Comparison of ENCODE assay signal across 8 cellular contexts in genomic region chr11:15074206-15075161, GRCh38. TPM values are rescaled to one million over a fixed set of nuclear protein-coding genes. Genes with fewer than 3 reads are reported as not detected.
A peak's percentile ranks its signal among the peaks of the same experiment; 100 is the strongest.
DNase-seq lines count a peak whose midpoint lies in the region; ATAC-seq, FAIRE-seq and TF ChIP-seq lines count a peak whose summit lies in the region.

No MANE protein-coding gene starts in this region.

- peaks cover 0 to 6% of the 10 kb centered on the region in 2 donors for H3K9me3 Mint-ChIP-seq in activated naive CD4-positive, alpha-beta T cell treated with anti-CD3 and anti-CD28 coated beads, Interleukin-2, amount 50 U/mL, for 72 hours
- peaks cover 5% of the 10 kb centered on the region for H3K9me3 Mint-ChIP-seq in progenitor cell of endocrine pancreas (ENCODE audit: low read depth)

- intact Hi-C loops in heart right ventricle (cut with DNase I), result loop anchor here in 9 of 10 donors (2.0 to 10.0 kb wide), 7 partner anchors 100 to 540 kb away; partner anchors contain the start of gene CALCA (in 6 of the 9)

- peaks cover 0 to under 1% of the 10 kb centered on the region in 2 donors for H3K36me3 Mint-ChIP-seq in activated naive CD4-positive, alpha-beta T cell treated with anti-CD3 and anti-CD28 coated beads, Interleukin-2, amount 50 U/mL, for 72 hours
- no peaks in the 10 kb centered on the region for H3K36me3 Mint-ChIP-seq in progenitor cell of endocrine pancreas (ENCODE audit: insufficient read depth)

- H3K4me1 Mint-ChIP-seq in progenitor cell of endocrine pancreas (ENCODE audit: low read depth), result no peaks in the 10 kb centered on the region

- no peak overlapping the region for H3K4me3 Mint-ChIP-seq in progenitor cell of endocrine pancreas (ENCODE audit: low read depth)

- peaks cover 29% of the 10 kb centered on the region for H3K27me3 Mint-ChIP-seq in progenitor cell of endocrine pancreas

- H3K4me3 ChIP-seq in heart right ventricle, result peak overlapping the region in 9 of 10 donors; percentile 9 to 46 (median 37)

- H3K4me1 ChIP-seq in heart right ventricle, result peaks cover 10 to 21% (median 14%) of the 10 kb centered on the region in 9 donors

- H3K27ac ChIP-seq in heart right ventricle, result no peak overlapping the region

- H3K27ac Mint-ChIP-seq in activated naive CD4-positive, alpha-beta T cell treated with anti-CD3 and anti-CD28 coated beads, Interleukin-2, amount 50 U/mL, for 72 hours, result peak overlapping the region in 1 of 2 donors; percentile 62
- H3K27ac Mint-ChIP-seq in progenitor cell of endocrine pancreas, result peak overlapping the region; percentile 29

- H3K36me3 ChIP-seq in heart right ventricle, result no peaks in the 10 kb centered on the region

- peaks cover 0 to 13% (median 3%) of the 10 kb centered on the region in 11 donors for H3K9me3 ChIP-seq in heart right ventricle

- peak; percentile 86 for FAIRE-seq in urothelium cell line (lab: Jason Lieb, UNC)

- H3K27me3 ChIP-seq in heart right ventricle, result peaks cover 0 to 60% (median 48%) of the 10 kb centered on the region in 7 donors

- 4% methylated on average over 29 to 33 of the region's 33 CpGs for WGBS in heart right ventricle, 2 donors

- ATAC-seq in HG02571 (IDR thresholded peaks at IDR 0.05; ENCODE audit: unreplicated experiment) (peak; percentile 96), heart right ventricle (peak; percentile 85 to 94 (median 92))
- peak; percentile 88 to 89 for ATAC-seq in activated naive CD4-positive, alpha-beta T cell treated with anti-CD3 and anti-CD28 coated beads, Interleukin-2, amount 50 U/mL, for 72 hours

- peak; percentile 91 for TF ChIP-seq CTCF in GM10266 (IDR thresholded peaks at IDR 0.05; ENCODE audit: control insufficient read depth, insufficient read depth, low read depth, missing control alignments)
- peak; percentile 42 to 83 (median 75) for TF ChIP-seq CTCF in heart right ventricle (IDR thresholded peaks at IDR 0.05)
- peak; percentile 90 for TF ChIP-seq CTCF in progenitor cell of endocrine pancreas (IDR thresholded peaks at IDR 0.05; ENCODE audit: unreplicated experiment)

- DNase-seq in GM10266 (ENCODE audit: extremely low spot score), result peak; percentile 60
- peak; percentile 81 for DNase-seq in NAMALWA (ENCODE audit: low spot score)
- peak; percentile 93 for DNase-seq in SKM-1 treated with dmso at 0.1 percent for 144 hours (lab: John Stamatoyannopoulos, UW; ENCODE audit: unreplicated experiment)
- peak; percentile 85 to 96 for DNase-seq in activated naive CD4-positive, alpha-beta T cell treated with anti-CD3 and anti-CD28 coated beads, Interleukin-2, amount 50 U/mL, for 72 hours (ENCODE audit: low spot score in 2 of 2)
- DNase-seq in heart right ventricle, result peak; percentile 75 to 83
- peak; percentile 91 for DNase-seq in progenitor cell of endocrine pancreas (ENCODE audit: low spot score, unreplicated experiment)
- peak; percentile 67 for DNase-seq in urothelium cell line (ENCODE audit: low spot score)

RNA-seq across cellular contexts. Expression of gene CALCB, which starts 1.1 kb away (rescaled TPM):
- 1 to 10 TPM in 1 of 2 donors, under 1 TPM in 1; 0.75 to 3.6 TPM for total RNA-seq in activated naive CD4-positive, alpha-beta T cell treated with anti-CD3 and anti-CD28 coated beads, Interleukin-2, amount 50 U/mL, for 72 hours
- total RNA-seq in heart right ventricle, result 1 to 10 TPM in 1 of 10 donors, under 1 TPM in 3, not detected in 6; 0.10 to 2.7 (median 0.13) TPM
- under 1 TPM in 1 of 2 donors, not detected in 1; 0.36 TPM for polyA plus RNA-seq in heart right ventricle
- total RNA-seq in progenitor cell of endocrine pancreas, result not detected in 2 replicates

RNA-seq across cellular contexts. Expression of gene INSC, which starts 40.2 kb away (rescaled TPM):
- 1 to 10 TPM in 1 of 2 donors, under 1 TPM in 1; 0.36 to 1.4 TPM for total RNA-seq in activated naive CD4-positive, alpha-beta T cell treated with anti-CD3 and anti-CD28 coated beads, Interleukin-2, amount 50 U/mL, for 72 hours
- total RNA-seq in heart right ventricle (under 1 TPM in 6 of 10 donors, not detected in 4; 0.19 to 0.76 (median 0.62) TPM), progenitor cell of endocrine pancreas (not detected in 2 replicates)
- polyA plus RNA-seq in heart right ventricle, result under 1 TPM; 0.59 to 0.61 TPM
